In the genomic region with DNA sequence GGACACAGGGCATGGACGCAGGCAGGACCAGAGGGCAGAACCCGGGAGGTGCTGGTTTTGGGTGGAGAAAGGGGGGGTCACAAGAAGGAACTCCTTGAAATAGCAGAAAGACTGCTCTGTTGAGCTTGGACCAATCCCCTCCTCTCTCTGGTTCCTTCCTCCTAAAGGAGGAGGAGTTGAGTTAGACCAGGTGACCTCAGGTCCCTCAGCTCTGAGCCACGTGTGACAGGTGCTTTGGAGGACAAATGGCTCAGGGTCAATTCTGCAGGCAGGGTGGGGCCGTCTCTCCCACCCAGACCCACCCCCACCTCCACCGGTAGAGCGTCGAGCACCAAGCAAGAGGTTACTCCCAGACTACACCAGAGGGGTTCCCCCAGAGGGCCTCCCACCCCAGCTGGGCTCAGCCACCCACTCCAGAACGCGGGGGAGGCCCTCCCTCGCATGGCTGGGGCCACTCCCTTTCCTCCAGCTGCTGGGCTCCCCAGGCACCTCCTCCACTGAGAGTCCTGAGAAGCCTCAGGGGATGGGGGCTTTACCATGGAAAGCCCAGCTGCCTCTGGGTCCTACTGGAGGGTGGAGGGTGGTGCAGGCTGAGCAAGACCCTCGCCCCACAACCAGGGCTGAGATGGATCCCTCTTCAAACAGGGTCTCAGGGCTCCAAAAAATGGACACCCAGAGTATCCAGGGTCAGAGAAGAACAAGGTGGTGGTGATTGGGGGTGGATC, we compare ENCODE assay signal across 8 cellular contexts. TPM values are rescaled to one million over a fixed set of nuclear protein-coding genes. Genes with fewer than 3 reads are reported as not detected.
DNase-seq lines count a peak whose midpoint lies in the region; ATAC-seq, FAIRE-seq and TF ChIP-seq lines count a peak whose summit lies in the region.

No MANE protein-coding gene starts in this region.

- H3K36me3 Mint-ChIP-seq in astrocyte (ENCODE audit: low read depth, unreplicated experiment) (peaks cover 11% of the 10 kb centered on the region), immature natural killer cell (peaks cover 0 to 4% (median 0%) of the 10 kb centered on the region in 3 donors)

- H3K27me3 ChIP-seq in A673 (replicated peaks; ENCODE audit: insufficient read depth, low read depth, low read length, poor library complexity): no peaks in the 10 kb centered on the region
- H3K27me3 ChIP-seq in astrocyte (ENCODE audit: insufficient read depth, low read length): no peaks in the 10 kb centered on the region

- peak overlapping the region; percentile 89 for H3K27ac Mint-ChIP-seq in astrocyte (ENCODE audit: unreplicated experiment)
- H3K27ac Mint-ChIP-seq in immature natural killer cell: peak overlapping the region in 2 of 6 donors; percentile 67 to 75

- CTCF ChIA-PET in A673 (lab: Charles Lee): interaction anchor here (0.9 kb wide), 1 partner anchor 30 kb away, joined by 4 read pairs; no protein-coding TSS in a partner anchor

- H3K4me3 ChIP-seq in A673 (ENCODE audit: low read depth, low read length, poor library complexity, severe bottlenecking) (peak overlapping the region; percentile 79), astrocyte (ENCODE audit: insufficient read depth, low read depth, low read length) (peak overlapping the region; percentile 64)

- no peaks in the 10 kb centered on the region for H3K9me3 Mint-ChIP-seq in astrocyte (ENCODE audit: unreplicated experiment)
- H3K9me3 Mint-ChIP-seq in immature natural killer cell: no peaks in the 10 kb centered on the region

- peak overlapping the region; percentile 2 for H2AFZ ChIP-seq in astrocyte (ENCODE audit: low read depth, low read length)

- no peak for TF ChIP-seq CTCF in A673 (conservative IDR thresholded peaks at IDR 0.05; ENCODE audit: low read depth, low read length)
- no peak for TF ChIP-seq CTCF in astrocyte (IDR thresholded peaks at IDR 0.05; ENCODE audit: insufficient read depth, low read depth, low read length)

- H3K4me1 Mint-ChIP-seq in astrocyte (ENCODE audit: low read depth, unreplicated experiment): peaks cover 12% of the 10 kb centered on the region
- peaks cover 8 to 20% of the 10 kb centered on the region in 2 donors for H3K4me1 Mint-ChIP-seq in immature natural killer cell

- peaks cover 32% of the 10 kb centered on the region for H4K20me1 ChIP-seq in astrocyte (ENCODE audit: insufficient read depth, low read length)

- FAIRE-seq in astrocyte (lab: Jason Lieb, UNC): no peak

- H3K27ac ChIP-seq in A673 (ENCODE audit: low read depth, low read length, poor library complexity, severe bottlenecking) (peak overlapping the region; percentile 83), astrocyte (ENCODE audit: low read depth, low read length) (peak overlapping the region; percentile 28)

- intact Hi-C loops in A673 (cut with micrococcal nuclease; ENCODE audit: unreplicated experiment): no loop called here

- POLR2A ChIA-PET in A673 (lab: Charles Lee; ENCODE audit: low non-redundant PET): no interaction called here

- DNase-seq in A673 (ENCODE audit: low spot score): peak; percentile 83
- DNase-seq in RPMI8226: peak; percentile 73
- DNase-seq in astrocyte (ENCODE audit: low read depth): no peak
- DNase-seq in immature natural killer cell: no peak
- DNase-seq in stimulated activated CD8-positive, alpha-beta memory T cell treated with anti-CD3 and anti-CD28 coated beads, Interleukin-15, amount 100 ng/mL, for 4 hours (ENCODE audit: low read depth in 2 of 2): peak; percentile 37 to 43

- no peaks in the 10 kb centered on the region for H3K27me3 Mint-ChIP-seq in astrocyte (ENCODE audit: low read depth, unreplicated experiment)
- H3K27me3 Mint-ChIP-seq in immature natural killer cell (ENCODE audit: low read depth in 3 of 3): peaks cover 18 to 22% (median 21%) of the 10 kb centered on the region in 3 donors

- H3K36me3 ChIP-seq in A673 (ENCODE audit: insufficient read depth, low read length, poor library complexity, severe bottlenecking) (peaks cover 24% of the 10 kb centered on the region), astrocyte (ENCODE audit: insufficient read depth, low read length) (peaks cover 9% of the 10 kb centered on the region)

- H3K79me2 ChIP-seq in astrocyte (ENCODE audit: insufficient read depth, low read length): peaks cover 25% of the 10 kb centered on the region

- peak overlapping the region; percentile 90 for H3K4me2 ChIP-seq in astrocyte (ENCODE audit: low read length)

- H3K4me3 Mint-ChIP-seq in astrocyte (ENCODE audit: unreplicated experiment) (peak overlapping the region; percentile 86), immature natural killer cell (peak overlapping the region; percentile 70 to 78 (median 75))

- no TSS peak for BruUV-seq in A673 (replicated peaks; lab: Mats Ljungman, UMichigan)

- H3K9me3 ChIP-seq in A673 (ENCODE audit: low read depth, low read length, poor library complexity, severe bottlenecking): no peaks in the 10 kb centered on the region
- no peaks in the 10 kb centered on the region for H3K9me3 ChIP-seq in astrocyte (ENCODE audit: insufficient read depth, low read depth, low read length)

- peak overlapping the region; percentile 78 for H3K9ac ChIP-seq in astrocyte (ENCODE audit: low read length)

- H3K4me1 ChIP-seq in A673 (ENCODE audit: insufficient read depth, low read length, poor library complexity, severe bottlenecking) (peaks cover 12% of the 10 kb centered on the region), astrocyte (ENCODE audit: insufficient read depth, low read length) (peaks cover 33% of the 10 kb centered on the region)

- ATAC-seq in GM18498 (IDR thresholded peaks at IDR 0.05; ENCODE audit: unreplicated experiment) (peak; percentile 38), HG03378 (IDR thresholded peaks at IDR 0.05; ENCODE audit: unreplicated experiment) (peak; percentile 45), GM19467 (IDR thresholded peaks at IDR 0.05; ENCODE audit: unreplicated experiment) (no peak)

RNA-seq across cellular contexts. Expression of gene MYO1C, which starts 7.7 kb away (rescaled TPM):
- 101 and 103 TPM in 2 replicates for total RNA-seq in A673 (2021)
- total RNA-seq in astrocyte: 132 and 134 TPM in 2 replicates
- polyA plus RNA-seq in immature natural killer cell: under 1 TPM in 2 of 3 donors, not detected in 1; 0.63 to 0.86 TPM

RNA-seq across cellular contexts. Expression of gene CRK, which starts 28.7 kb away (rescaled TPM):
- 85.9 and 86.5 TPM in 2 replicates for total RNA-seq in A673 (2021)
- total RNA-seq in astrocyte: 81.1 and 83.5 TPM in 2 replicates
- 10 to 100 TPM; 10.9 to 20.6 (median 11.1) TPM for polyA plus RNA-seq in immature natural killer cell

RNA-seq across cellular contexts. Expression of gene INPP5K, which starts 31.7 kb away (rescaled TPM):
- total RNA-seq in A673 (2021) (26.2 and 27.5 TPM in 2 replicates), astrocyte (26.4 and 26.7 TPM in 2 replicates)
- 100 to 1,000 TPM; 113 to 161 (median 120) TPM for polyA plus RNA-seq in immature natural killer cell

Comparison
In these comparisons a context has a peak if more than half of its experiments do, and no peak if none do; other contexts are left out.
1. DNase-seq: peak in A673 (single experiment), RPMI8226 (single experiment) and stimulated activated CD8-positive, alpha-beta memory T cell treated with anti-CD3 and anti-CD28 coated beads, Interleukin-15, amount 100 ng/mL, for 4 hours (2 of 2); none in astrocyte (single experiment) and immature natural killer cell (0 of 3).